In the genomic region with DNA sequence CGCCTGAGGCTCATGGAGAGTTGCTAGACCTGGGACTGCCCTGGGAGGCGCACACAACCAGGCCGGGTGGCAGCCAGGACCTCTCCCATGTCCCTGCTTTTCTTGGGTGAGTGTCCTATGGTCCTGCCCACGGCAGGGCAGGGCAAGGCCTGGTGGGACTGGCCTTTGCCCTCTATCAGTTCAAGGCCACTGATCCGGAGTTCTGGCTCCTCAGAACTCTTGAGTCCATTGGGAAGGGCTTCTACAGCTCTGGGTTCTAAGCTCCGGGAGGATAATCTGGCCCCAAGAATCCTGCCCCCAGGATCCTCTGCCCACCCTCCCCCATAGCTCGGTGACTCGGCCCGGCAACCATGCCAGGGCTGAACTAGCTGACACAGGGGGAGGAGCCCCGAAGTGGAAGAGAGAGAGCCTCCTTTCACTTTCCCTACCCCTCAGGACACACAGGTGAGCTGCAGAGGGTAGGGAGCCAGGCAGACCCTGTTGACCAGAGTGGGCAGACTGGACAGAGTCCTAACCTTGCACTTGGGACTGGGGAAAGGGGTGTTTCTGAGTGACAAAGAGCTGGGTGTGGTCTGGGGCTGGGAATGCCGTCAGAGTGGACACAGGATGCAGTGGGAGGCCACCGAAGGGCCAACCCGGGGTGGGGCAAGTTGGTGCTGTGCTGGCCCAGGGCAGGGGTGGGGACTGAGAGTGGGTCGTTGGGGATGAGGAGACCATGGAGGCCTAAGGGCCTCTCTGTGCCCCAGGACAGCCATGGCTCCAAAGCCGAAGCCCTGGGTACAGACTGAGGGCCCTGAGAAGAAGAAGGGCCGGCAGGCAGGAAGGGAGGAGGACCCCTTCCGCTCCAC, we compare ENCODE assay signal across 8 cellular contexts. TPM values are rescaled to one million over a fixed set of nuclear protein-coding genes. Genes with fewer than 3 reads are reported as not detected.
A peak's percentile ranks its signal among the peaks of the same experiment; 100 is the strongest.
DNase-seq lines count a peak whose midpoint lies in the region; ATAC-seq and TF ChIP-seq lines count a peak whose summit lies in the region.

No MANE protein-coding gene starts in this region.

- H2BK12ac ChIP-seq in mesenchymal stem cell (ENCODE audit: low read length in 2 of 2), result peak overlapping the region; percentile 51 to 70

- H3K79me1 ChIP-seq in mesenchymal stem cell (replicated peaks; ENCODE audit: low read length, poor library complexity, severe bottlenecking), result peaks cover 23% of the 10 kb centered on the region

- H3K9ac ChIP-seq in mesenchymal stem cell (ENCODE audit: low read length), result peak overlapping the region; percentile 97

- H3K14ac ChIP-seq in mesenchymal stem cell (ENCODE audit: low read length in 2 of 2), result peak overlapping the region in 1 of 2 experiments; percentile 87

- peak overlapping the region; percentile 88 to 93 for H3K18ac ChIP-seq in mesenchymal stem cell (ENCODE audit: low read depth in 1 of 2, low read length in 2 of 2)

- H3K9me3 ChIP-seq in mesenchymal stem cell (ENCODE audit: control insufficient read depth, low read length), result no peaks in the 10 kb centered on the region

- peak overlapping the region; percentile 99 for H2AFZ ChIP-seq in mesenchymal stem cell (ENCODE audit: low read depth, low read length)

- H3K23ac ChIP-seq in mesenchymal stem cell (ENCODE audit: low read length in 2 of 2), result peak overlapping the region in 1 of 2 experiments; percentile 56

- H3K4me2 ChIP-seq in mesenchymal stem cell (ENCODE audit: low read length, poor library complexity, severe bottlenecking), result peak overlapping the region; percentile 60

- H3K27ac ChIP-seq in dorsolateral prefrontal cortex (peak overlapping the region; percentile 80 to 99 (median 96)), mesenchymal stem cell (ENCODE audit: low read length, poor library complexity, severe bottlenecking) (peak overlapping the region; percentile 66)

- no peak for ATAC-seq in GM18505 (IDR thresholded peaks at IDR 0.05; ENCODE audit: unreplicated experiment)
- no peak for ATAC-seq in GM19395 (IDR thresholded peaks at IDR 0.05; ENCODE audit: unreplicated experiment)

- intact Hi-C loops in dorsolateral prefrontal cortex (cut with DNase I), result loop anchor here (1.0 to 10.0 kb wide), 6 partner anchors 12 to 199 kb away; partner anchors contain the start of genes ABHD14B (in 2 of the 2), RPL29 (in 2 of the 2), DUSP7 (in 1 of the 2) and GPR62 (in 1 of the 2)

- H2BK5ac ChIP-seq in mesenchymal stem cell (ENCODE audit: low read depth, low read length, poor library complexity, severe bottlenecking), result no peak overlapping the region

- peak; percentile 55 for TF ChIP-seq POLR2A in GM18505 (IDR thresholded peaks at IDR 0.05; ENCODE audit: borderline replicate concordance, extremely low read depth, insufficient read depth, insufficient read length)

- DNase-seq in HPDE6-E6E7 (ENCODE audit: extremely low spot score) (peak; percentile 62), dorsolateral prefrontal cortex (peak in 4 of 10 donors; percentile 15 to 43 (median 25)), mesenchymal stem cell (peak; percentile 44), medulla oblongata (ENCODE audit: extremely low spot score) (no peak)
- peak; percentile 49 for DNase-seq in activated CD4-positive, CD25-positive, alpha-beta regulatory T cell treated with anti-CD3 and anti-CD28 coated beads, Interleukin-2, amount 50 U/mL, for 72 hours
- peak; percentile 15 to 43 (median 34) for DNase-seq in stimulated activated naive CD4-positive, alpha-beta T cell (lab: John Stamatoyannopoulos, UW)

- H3K4me3 ChIP-seq in dorsolateral prefrontal cortex (peak overlapping the region; percentile 47 to 100 (median 83)), mesenchymal stem cell (ENCODE audit: insufficient read depth in 1 of 2, low read depth in 1 of 2, low read length in 2 of 2) (peak overlapping the region; percentile 38 to 81)

- H2BK15ac ChIP-seq in mesenchymal stem cell (ENCODE audit: low read depth, poor library complexity, severe bottlenecking), result peak overlapping the region; percentile 50

- peaks cover 19% of the 10 kb centered on the region for H3K4me1 ChIP-seq in mesenchymal stem cell (ENCODE audit: control insufficient read depth, insufficient read depth, low read depth, low read length)

- H4K8ac ChIP-seq in mesenchymal stem cell (ENCODE audit: low read length), result peak overlapping the region; percentile 95

- TF ChIP-seq CTCF in dorsolateral prefrontal cortex (IDR thresholded peaks at IDR 0.05 in 54 of 56, conservative IDR thresholded peaks at IDR 0.05 in 2 of 56; ENCODE audit: low read depth in 1 of 56, partially characterized antibody in 56 of 56), result no peak

- H4K91ac ChIP-seq in mesenchymal stem cell (ENCODE audit: low read length), result peak overlapping the region; percentile 83

- H3K36me3 ChIP-seq in mesenchymal stem cell (ENCODE audit: control insufficient read depth in 1 of 2, insufficient read depth in 2 of 2, low read depth in 1 of 2, low read length in 2 of 2), result peaks cover 47 to 55% of the 10 kb centered on the region in 2 experiments

- 72% methylated on average over 15 of the region's 17 CpGs for WGBS in mesenchymal stem cell

- H2BK120ac ChIP-seq in mesenchymal stem cell (ENCODE audit: low read depth, low read length), result peak overlapping the region; percentile 9

- peak overlapping the region; percentile 54 for H2AK5ac ChIP-seq in mesenchymal stem cell (ENCODE audit: low read length, severe bottlenecking)

- H3K27me3 ChIP-seq in dorsolateral prefrontal cortex (no peaks in the 10 kb centered on the region), mesenchymal stem cell (ENCODE audit: control insufficient read depth in 1 of 2, insufficient read depth in 1 of 2, low read length in 2 of 2) (no peaks in the 10 kb centered on the region)

- H3K4ac ChIP-seq in mesenchymal stem cell (ENCODE audit: low read depth in 1 of 2, low read length in 2 of 2), result peak overlapping the region; percentile 85 to 97

RNA-seq across cellular contexts. Expression of gene PARP3, which starts 0.7 kb away (rescaled TPM):
- total RNA-seq in dorsolateral prefrontal cortex, result 10 to 100 TPM; 12.4 to 30.0 (median 19.8) TPM
- polyA plus RNA-seq in mesenchymal stem cell (2013, experiment 1 of 2), result 6.4 TPM
- 6.1 TPM for polyA plus RNA-seq in mesenchymal stem cell (2013, experiment 2 of 2)

RNA-seq across cellular contexts. Expression of gene RRP9, which starts 1.1 kb away (rescaled TPM):
- 10 to 100 TPM in 111 of 120 experiments, 1 to 10 TPM in 9; 7.7 to 17.5 (median 12.5) TPM for total RNA-seq in dorsolateral prefrontal cortex
- 9.3 TPM for polyA plus RNA-seq in mesenchymal stem cell (2013, experiment 1 of 2)
- polyA plus RNA-seq in mesenchymal stem cell (2013, experiment 2 of 2), result 9.2 TPM

RNA-seq across cellular contexts. Expression of gene GPR62, which starts 12.4 kb away (rescaled TPM):
- total RNA-seq in dorsolateral prefrontal cortex, result 10 to 100 TPM in 82 of 120 experiments, 1 to 10 TPM in 38; 2.6 to 62.5 (median 12.7) TPM
- polyA plus RNA-seq in mesenchymal stem cell (2013, experiment 1 of 2), result not detected
- 0.03 TPM for polyA plus RNA-seq in mesenchymal stem cell (2013, experiment 2 of 2)

RNA-seq across cellular contexts. Expression of gene PCBP4, which starts 24.4 kb away (rescaled TPM):
- 100 to 1,000 TPM in 87 of 120 experiments, 10 to 100 TPM in 33; 59.6 to 285 (median 112) TPM for total RNA-seq in dorsolateral prefrontal cortex
- polyA plus RNA-seq in mesenchymal stem cell (2013, experiment 1 of 2), result 32.5 TPM
- 31.0 TPM for polyA plus RNA-seq in mesenchymal stem cell (2013, experiment 2 of 2)

RNA-seq across cellular contexts. Expression of gene ABHD14B, which starts 31.0 kb away (rescaled TPM):
- total RNA-seq in dorsolateral prefrontal cortex, result 10 to 100 TPM in 117 of 120 experiments, 1 to 10 TPM in 3; 7.7 to 21.5 (median 14.8) TPM
- polyA plus RNA-seq in mesenchymal stem cell (2013, experiment 1 of 2), result 15.5 TPM
- 15.1 TPM for polyA plus RNA-seq in mesenchymal stem cell (2013, experiment 2 of 2)
